18 cellular contexts compared by ENCODE assay signal in the genomic region with DNA sequence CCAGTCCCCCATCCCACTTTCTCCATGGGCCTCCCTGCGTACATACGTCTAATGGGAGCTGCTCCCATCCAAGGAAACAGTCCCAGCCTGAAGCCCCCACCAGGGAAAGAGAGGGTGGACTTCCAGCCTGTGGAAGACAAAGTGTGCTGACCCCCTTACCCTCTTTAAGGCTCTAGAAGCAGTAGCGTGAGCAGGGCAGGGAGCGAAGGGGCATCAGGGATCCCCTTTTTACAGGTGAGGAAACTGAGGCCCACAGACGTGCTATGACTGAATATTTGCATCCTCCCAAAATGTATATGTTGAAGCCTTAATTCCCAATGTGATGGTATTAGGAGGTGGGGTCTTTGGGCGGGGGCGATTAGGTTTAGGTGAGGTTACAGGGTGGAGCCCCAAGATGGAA.
"Had no signal": no experiment of that assay in that cellular context is flagged by ENCODE, and none has a peak within 500 bp of the region (broad histone marks: within the 10 kb centered on the region; RNA-seq: fewer than 3 reads in every experiment).

No MANE protein-coding gene starts in this region.

- H3K27ac ChIP-seq: neural progenitor cell, pancreas, right lobe of liver, stomach, vagina had no signal

- H3K4me2 ChIP-seq: neural progenitor cell had no signal

- H3K9ac ChIP-seq: neural progenitor cell had no signal

- ATAC-seq: activated CD8-positive, alpha-beta memory T cell treated with anti-CD3 and anti-CD28 coated beads, Interleukin-2, amount 10 ng/mL, durations not matched to agents 7 days and 5 days; pancreas had no signal

- H3K27me3 ChIP-seq: neural progenitor cell, pancreas, right lobe of liver, stomach, vagina had no signal

- H2AFZ ChIP-seq: neural progenitor cell had no signal

- H3K4me3 ChIP-seq: neural progenitor cell, pancreas, right lobe of liver, stomach, vagina had no signal

- DNase-seq: activated B cell treated with CpG ODN at 0.5 μM for 24 hours; activated CD4-positive, alpha-beta memory T cell treated with anti-CD3 and anti-CD28 coated beads, Interleukin-2, amount 10 ng/mL, durations not matched to agents 7 days and 5 days; activated CD4-positive, alpha-beta T cell treated with anti-CD3 and anti-CD28 coated beads for 4 hours; activated CD8-positive, alpha-beta memory T cell treated with anti-CD3 and anti-CD28 coated beads, Interleukin-2, amount 10 ng/mL, durations not matched to agents 7 days and 5 days; activated naive CD4-positive, alpha-beta T cell; effector CD4-positive, alpha-beta T cell; foreskin fibroblast; hippocampal formation; pancreas; right lobe of liver; small intestine; stimulated activated CD4-positive, alpha-beta T cell treated with anti-CD3 and anti-CD28 coated beads, Interleukin-4, amount 100 ng/mL, for 24 hours; stomach; trophoblast cell had no signal

- H3K9me3 ChIP-seq: pancreas, right lobe of liver, stomach, vagina had no signal

- FAIRE-seq: keratinocyte, pancreas, small intestine, TTC549 had no signal

- H3K36me3 ChIP-seq: neural progenitor cell, pancreas, right lobe of liver had no signal

- H3K4me1 ChIP-seq: neural progenitor cell, pancreas, stomach, vagina had no signal
